ENCODE assay signal across 10 cellular contexts in the genomic region with DNA sequence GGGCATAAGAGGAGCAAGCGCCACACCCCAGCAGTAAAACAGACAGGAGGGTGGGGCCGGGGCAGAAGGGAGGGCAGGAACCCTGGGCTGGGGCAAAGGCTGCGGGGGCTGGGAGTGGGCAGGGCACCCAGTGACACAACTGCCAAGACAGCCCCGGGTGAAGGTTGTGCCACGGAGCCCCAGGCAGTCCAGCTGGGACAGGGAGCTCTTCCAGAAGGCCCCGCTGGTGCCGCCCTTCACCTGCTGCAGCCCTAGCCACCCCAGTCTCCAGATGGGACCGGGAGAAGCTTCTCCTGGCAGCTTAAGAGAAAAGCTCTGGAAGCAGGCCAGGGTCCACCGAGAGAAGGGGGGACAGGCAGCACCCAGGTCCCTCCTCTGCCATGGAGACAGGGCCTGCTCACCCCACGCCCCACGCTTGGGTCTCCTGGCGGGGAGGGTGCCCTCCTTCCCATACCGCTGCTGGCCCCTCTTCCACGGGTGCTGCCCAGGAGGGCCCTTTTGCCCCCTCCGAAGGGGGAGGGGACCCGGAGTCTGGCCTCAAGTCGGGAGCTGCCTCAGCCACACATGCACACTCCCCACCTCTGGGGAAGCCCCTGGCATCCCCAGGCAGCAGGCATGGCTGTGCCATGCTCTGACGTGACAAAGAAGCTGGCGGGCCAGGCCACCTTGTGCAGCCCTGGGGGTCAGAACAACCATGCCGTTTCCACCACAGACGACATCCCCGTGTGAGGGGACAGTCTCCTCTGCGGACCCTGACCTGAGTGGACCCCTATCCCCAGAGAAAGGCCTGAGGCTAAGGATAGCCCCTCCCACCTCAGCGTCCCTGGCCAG. TPM values are rescaled to one million over a fixed set of nuclear protein-coding genes. Genes with fewer than 3 reads are reported as not detected.
DNase-seq lines count a peak whose midpoint lies in the region; ATAC-seq and TF ChIP-seq lines count a peak whose summit lies in the region.
"Had no signal": no experiment of that assay in that cellular context is flagged by ENCODE, and none has a peak within 500 bp of the region (broad histone marks: within the 10 kb centered on the region; RNA-seq: fewer than 3 reads in every experiment).

No MANE protein-coding gene starts in this region.

- ATAC-seq in RWPE2 (ENCODE audit: low read depth) (no peak), psoas muscle (no peak), GM21390 (IDR thresholded peaks at IDR 0.05; ENCODE audit: unreplicated experiment) (no peak), GM21447 (IDR thresholded peaks at IDR 0.05; ENCODE audit: unreplicated experiment) (no peak)

- no peaks in the 10 kb centered on the region for H3K9me3 ChIP-seq in DOHH2 (ENCODE audit: control insufficient read depth, insufficient read depth, low read length)
- H3K9me3 ChIP-seq in RWPE2 (ENCODE audit: severe bottlenecking): no peaks in the 10 kb centered on the region
- H3K9me3 ChIP-seq in esophagus muscularis mucosa: no peaks in the 10 kb centered on the region
- no peaks in the 10 kb centered on the region for H3K9me3 ChIP-seq in psoas muscle

- H3K4me1 ChIP-seq in DOHH2 (ENCODE audit: control insufficient read depth, low read length) (peaks cover 7% of the 10 kb centered on the region), RWPE2 (ENCODE audit: insufficient read depth, poor library complexity, severe bottlenecking) (no peaks in the 10 kb centered on the region), esophagus muscularis mucosa (peaks cover 23 to 54% (median 45%) of the 10 kb centered on the region in 4 donors), psoas muscle (peaks cover 18% of the 10 kb centered on the region)

- DNase-seq in RWPE2 (ENCODE audit: low spot score) (no peak), esophagus muscularis mucosa (ENCODE audit: extremely low spot score) (no peak), psoas muscle (peak in 1 of 2 donors; percentile 15), DMS53 (lab: John Stamatoyannopoulos, UW) (no peak), SHP77 treated with DMSO at 0.1 percent for 48 hours (lab: John Stamatoyannopoulos, UW) (no peak)
- DNase-seq: activated CD4-positive, alpha-beta T cell treated with anti-CD3 and anti-CD28 coated beads for 1 hour had no signal

- peak overlapping the region; percentile 75 for H3K4me3 ChIP-seq in DOHH2 (ENCODE audit: low read length)
- peak overlapping the region; percentile 50 for H3K4me3 ChIP-seq in RWPE2 (ENCODE audit: severe bottlenecking)
- peak overlapping the region; percentile 82 to 91 (median 88) for H3K4me3 ChIP-seq in esophagus muscularis mucosa
- peak overlapping the region; percentile 83 for H3K4me3 ChIP-seq in psoas muscle

- no peaks in the 10 kb centered on the region for H3K79me2 ChIP-seq in DOHH2 (ENCODE audit: control insufficient read depth, low read length)

- TF ChIP-seq POLR2A in esophagus muscularis mucosa (IDR thresholded peaks at IDR 0.05; ENCODE audit: low read depth): no peak

- H3K9me2 ChIP-seq in DOHH2 (replicated peaks; ENCODE audit: control insufficient read depth, low read length): no peaks in the 10 kb centered on the region

- H3K27me3 ChIP-seq in DOHH2 (ENCODE audit: control insufficient read depth, low read length): no peaks in the 10 kb centered on the region
- H3K27me3 ChIP-seq in RWPE2 (ENCODE audit: insufficient read depth, poor library complexity, severe bottlenecking): no peaks in the 10 kb centered on the region
- peaks cover 0 to 15% (median 6%) of the 10 kb centered on the region in 4 donors for H3K27me3 ChIP-seq in esophagus muscularis mucosa
- peaks cover 0 to 8% (median 2%) of the 10 kb centered on the region in 3 donors for H3K27me3 ChIP-seq in psoas muscle (ENCODE audit: insufficient read depth in 3 of 3, low read length in 2 of 3)

- TF ChIP-seq EP300 in esophagus muscularis mucosa (IDR thresholded peaks at IDR 0.05): no peak

- intact Hi-C loops in esophagus muscularis mucosa (cut with DNase I): no loop called here
- intact Hi-C loops in psoas muscle (cut with DNase I): loop anchor here in 1 of 2 donors (5.0 kb wide), 1 partner anchor 40 kb away; a partner anchor contains a TSS

- H3K27ac ChIP-seq in DOHH2 (ENCODE audit: low read depth, low read length) (no peak overlapping the region), RWPE2 (ENCODE audit: poor library complexity, severe bottlenecking) (no peak overlapping the region), esophagus muscularis mucosa (replicated peaks in 1 of 4) (peak overlapping the region in 1 of 4 donors; percentile 48), psoas muscle (no peak overlapping the region)
- H3K27ac ChIP-seq: KMS-11 had no signal

- H3K36me3 ChIP-seq in DOHH2 (ENCODE audit: control insufficient read depth, low read length) (no peaks in the 10 kb centered on the region), RWPE2 (ENCODE audit: low read depth) (no peaks in the 10 kb centered on the region), esophagus muscularis mucosa (peaks cover 2 to 9% (median 6%) of the 10 kb centered on the region in 4 donors), psoas muscle (ENCODE audit: insufficient read depth in 1 of 2, low read depth in 1 of 2) (peaks cover 0 to under 1% of the 10 kb centered on the region in 2 donors)

- H4K20me1 ChIP-seq in DOHH2 (ENCODE audit: control insufficient read depth, insufficient read depth, low read depth, low read length): peaks cover 14% of the 10 kb centered on the region; the same call in 1 of the 2 replicates

- WGBS in esophagus muscularis mucosa: 71% methylated on average over 8 of the region's 24 CpGs
- WGBS in psoas muscle, 3 donors: 38 to 47% (median 42%) methylated on average over 21 to 24 of the region's 24 CpGs

- H3F3A ChIP-seq in DOHH2 (ENCODE audit: control insufficient read depth, insufficient read depth): no peaks in the 10 kb centered on the region

- H3K4me2 ChIP-seq in DOHH2 (ENCODE audit: low read length): peak overlapping the region; percentile 64
- H3K4me2 ChIP-seq: KMS-11 had no signal

- TF ChIP-seq CTCF in DOHH2 (IDR thresholded peaks at IDR 0.05; ENCODE audit: low read depth, low read length, poor library complexity, severe bottlenecking): no peak
- TF ChIP-seq CTCF in RWPE2 (IDR thresholded peaks at IDR 0.05; ENCODE audit: poor library complexity, severe bottlenecking): no peak
- no peak for TF ChIP-seq CTCF in esophagus muscularis mucosa (IDR thresholded peaks at IDR 0.05)
- TF ChIP-seq CTCF in psoas muscle (IDR thresholded peaks at IDR 0.05): no peak

RNA-seq across cellular contexts. Expression of a gene that starts 1.5 kb away (rescaled TPM):
- total RNA-seq in esophagus muscularis mucosa (10 to 100 TPM in 2 of 4 donors, 1 to 10 TPM in 2; 7.5 to 11.9 (median 9.9) TPM), psoas muscle (1 to 10 TPM; 2.8 to 3.9 (median 3.5) TPM)
- 1 to 10 TPM; 2.2 to 2.5 (median 2.4) TPM for polyA plus RNA-seq in psoas muscle

RNA-seq across cellular contexts. Expression of a gene that starts 15.0 kb away (rescaled TPM):
- 10 to 100 TPM; 10.4 to 23.1 (median 11.5) TPM for total RNA-seq in esophagus muscularis mucosa
- total RNA-seq in psoas muscle: 1 to 10 TPM; 5.1 to 6.0 (median 5.7) TPM
- 1 to 10 TPM; 1.3 to 3.1 (median 1.9) TPM for polyA plus RNA-seq in psoas muscle

RNA-seq across cellular contexts. Expression of a gene that starts 21.3 kb away (rescaled TPM):
- total RNA-seq in esophagus muscularis mucosa: under 1 TPM in 1 of 4 donors, not detected in 3; 0.06 TPM
- under 1 TPM in 1 of 4 donors, not detected in 3; 0.12 TPM for total RNA-seq in psoas muscle
- polyA plus RNA-seq in psoas muscle: under 1 TPM; 0.06 to 0.36 (median 0.18) TPM

RNA-seq across cellular contexts. Expression of a gene that starts 39.5 kb away (rescaled TPM):
- total RNA-seq in esophagus muscularis mucosa (10 to 100 TPM; 22.0 to 54.2 (median 32.5) TPM), psoas muscle (10 to 100 TPM; 14.4 to 18.6 (median 16.9) TPM)
- 10 to 100 TPM in 2 of 3 donors, 1 to 10 TPM in 1; 9.8 to 41.2 (median 12.8) TPM for polyA plus RNA-seq in psoas muscle

RNA-seq across cellular contexts. Expression of a gene that starts 39.6 kb away (rescaled TPM):
- total RNA-seq in esophagus muscularis mucosa: 10 to 100 TPM; 17.6 to 39.5 (median 20.0) TPM
- 10 to 100 TPM; 11.7 to 15.3 (median 14.7) TPM for total RNA-seq in psoas muscle
- 10 to 100 TPM in 2 of 3 donors, 1 to 10 TPM in 1; 8.7 to 23.9 (median 13.8) TPM for polyA plus RNA-seq in psoas muscle
